1 cellular context compared by ENCODE assay signal in genomic region chr11:1269957-1270356, GRCh38.
TF ChIP-seq lines count a peak whose summit lies in the region.

No MANE protein-coding gene starts in this region.

TF ChIP-seq in HepG2, 621 proteins besides CTCF, POLR2A, EP300 and RAD21 (continued from another document):
- TF ChIP-seq ZHX2 (IDR thresholded peaks at IDR 0.05; ENCODE audit: low read depth) (no peak), ZHX2 (CRISPR knock-in tag; IDR thresholded peaks at IDR 0.05; ENCODE audit: borderline replicate concordance) (no peak), PHF21A (CRISPR knock-in tag; IDR thresholded peaks at IDR 0.05) (no peak), KMT2A (CRISPR knock-in tag; IDR thresholded peaks at IDR 0.05) (no peak), NCOR1 (IDR thresholded peaks at IDR 0.05; ENCODE audit: borderline replicate concordance, low read length) (no peak), ZNF746 (CRISPR knock-in tag; IDR thresholded peaks at IDR 0.05) (no peak), ERF (CRISPR knock-in tag; IDR thresholded peaks at IDR 0.05) (no peak), MYC (CRISPR knock-in tag; IDR thresholded peaks at IDR 0.05; ENCODE audit: borderline replicate concordance) (no peak), ZNF512B (CRISPR knock-in tag; IDR thresholded peaks at IDR 0.05; ENCODE audit: borderline replicate concordance) (no peak), ZBTB49 (CRISPR knock-in tag; IDR thresholded peaks at IDR 0.05; ENCODE audit: borderline replicate concordance) (no peak), KDM6A (CRISPR knock-in tag; IDR thresholded peaks at IDR 0.05; ENCODE audit: low read depth) (no peak), GABPB1 (CRISPR knock-in tag; IDR thresholded peaks at IDR 0.05) (no peak)
TF ChIP-seq in HepG2: peak in this region for 0.
